ENCODE assay signal across 8 cellular contexts in genomic region chr6:155224031-155224451, GRCh38. TPM values are rescaled to one million over a fixed set of nuclear protein-coding genes. Genes with fewer than 3 reads are reported as not detected.
A peak's percentile ranks its signal among the peaks of the same experiment; 100 is the strongest.
DNase-seq lines count a peak whose midpoint lies in the region; ATAC-seq, FAIRE-seq and TF ChIP-seq lines count a peak whose summit lies in the region.
"Had no signal": no experiment of that assay in that cellular context is flagged by ENCODE, and none has a peak within 500 bp of the region (broad histone marks: within the 10 kb centered on the region; RNA-seq: fewer than 3 reads in every experiment).

No MANE protein-coding gene starts in this region.

- peak; percentile 39 to 84; a peak in 2 of 4 replicates for TF ChIP-seq EP300 in GM12878 (IDR thresholded peaks at IDR 0.05; ENCODE audit: borderline replicate concordance in 1 of 2, control insufficient read depth in 1 of 2, low read depth in 2 of 2, low read length in 2 of 2)

- H3K4me2 ChIP-seq in PC-3 (ENCODE audit: low read length) (peak overlapping the region; percentile 58), GM12878 (ENCODE audit: control insufficient read depth, insufficient read depth) (peak overlapping the region; percentile 59; the same call in 1 of the 2 replicates)

- 1% methylated on average over 4 of the region's 4 CpGs for WGBS in GM12878 (ENCODE audit: insufficient coverage, insufficient replicate concordance, low lambda C conversion rate, missing lambda C conversion rate)
- 66% methylated on average over 4 of the region's 4 CpGs for WGBS in lower leg skin, 2 donors

- H3K9me2 ChIP-seq in PC-3 (replicated peaks; ENCODE audit: low read length): no peaks in the 10 kb centered on the region

- peak overlapping the region; percentile 90 for H3K27ac ChIP-seq in PC-3 (ENCODE audit: low read length)
- H3K27ac ChIP-seq in GM12878 (ENCODE audit: control insufficient read depth, insufficient read depth): peak overlapping the region; percentile 15; the same call in 1 of the 2 replicates

- no peaks in the 10 kb centered on the region for H3K27me3 ChIP-seq in PC-3 (ENCODE audit: low read length)
- no peaks in the 10 kb centered on the region for H3K27me3 ChIP-seq in GM12878 (replicated peaks in 1 of 2; ENCODE audit: control insufficient read depth in 2 of 2, insufficient read depth in 2 of 2, low read length in 1 of 2)

- FAIRE-seq in GM12878 (lab: Jason Lieb, UNC): peak; percentile 94

- RAD21 ChIA-PET in GM12878 (lab: Charles Lee; ENCODE audit: unreplicated experiment): interaction anchor here (1.0 to 3.2 kb wide), 7 partner anchors 11 to 53 kb away, joined by 3 to 17 read pairs (median 5); no protein-coding TSS in a partner anchor

- CTCF ChIA-PET in PC-3 (lab: Charles Lee): no interaction called here
- CTCF ChIA-PET in GM12878 (lab: Yijun Ruan, JAX): interaction anchor here (1.4 to 3.8 kb wide), 7 partner anchors 9 to 356 kb away, joined by 3 to 23 read pairs (median 6); no protein-coding TSS in a partner anchor

- H3K79me2 ChIP-seq in PC-3 (ENCODE audit: low read length) (no peaks in the 10 kb centered on the region), GM12878 (ENCODE audit: control insufficient read depth, insufficient read depth, low read length) (no peaks in the 10 kb centered on the region; the same call in 1 of the 2 replicates)

- H3K4me1 ChIP-seq in PC-3 (ENCODE audit: insufficient read depth, low read length) (peaks cover 15% of the 10 kb centered on the region), GM12878 (ENCODE audit: control insufficient read depth, insufficient read depth, low read length) (peaks cover 15% of the 10 kb centered on the region)

- POLR2A ChIA-PET in PC-3 (lab: Charles Lee; ENCODE audit: unreplicated experiment): no interaction called here
- POLR2A ChIA-PET in GM12878 (lab: Charles Lee): interaction anchor here (0.7 to 2.5 kb wide), 6 partner anchors 23 to 91 kb away, joined by 3 to 19 read pairs (median 4); no protein-coding TSS in a partner anchor

- H3K4me3 ChIP-seq in PC-3 (ENCODE audit: low read length): no peak overlapping the region
- H3K4me3 ChIP-seq in GM12878: no peak overlapping the region
- H3K4me3 ChIP-seq in lower leg skin (ENCODE audit: low read depth, poor library complexity, severe bottlenecking): no peak overlapping the region

- H4K20me1 ChIP-seq in PC-3 (ENCODE audit: low read length) (no peaks in the 10 kb centered on the region), GM12878 (ENCODE audit: control insufficient read depth, insufficient read depth) (no peaks in the 10 kb centered on the region; the same call in 1 of the 2 replicates)

- no peaks in the 10 kb centered on the region for H3K36me3 ChIP-seq in PC-3 (ENCODE audit: low read depth, low read length)
- no peaks in the 10 kb centered on the region; a peak in 2 of 4 replicates for H3K36me3 ChIP-seq in GM12878 (ENCODE audit: control insufficient read depth in 2 of 2, insufficient read depth in 2 of 2, low read length in 1 of 2)

- intact Hi-C loops in PC-3 (cut with micrococcal nuclease): loop anchor here (1.0 kb wide), 2 partner anchors 23 to 36 kb away; no protein-coding TSS in a partner anchor
- intact Hi-C loops in GM12878 (cut with micrococcal nuclease; ENCODE audit: unreplicated experiment): loop anchor here (2.0 kb wide), 1 partner anchor 43 kb away; no protein-coding TSS in a partner anchor
- intact Hi-C loops in lower leg skin (cut with DNase I; ENCODE audit: low total_unique reads): no loop called here

- H3K9me3 ChIP-seq in PC-3 (ENCODE audit: low read length): no peaks in the 10 kb centered on the region
- H3K9me3 ChIP-seq in GM12878 (replicated peaks; ENCODE audit: control insufficient read depth, insufficient read depth, low read length): no peaks in the 10 kb centered on the region; the same call in 2 of the 3 replicates

- DNase-seq in PC-3: peak; percentile 93
- DNase-seq in GM12878 (ENCODE audit: low read depth, low spot score): peak; percentile 81
- peak; percentile 35 to 57 for DNase-seq in stimulated activated CD4-positive, alpha-beta T cell treated with anti-CD3 and anti-CD28 coated beads, Interleukin-15, amount 100 ng/mL, for 48 hours (ENCODE audit: low read depth in 2 of 2)
- no peak for DNase-seq in lower leg skin (ENCODE audit: low spot score in 2 of 2)
- no peak for DNase-seq in OCI-M2 (lab: John Stamatoyannopoulos, UW; ENCODE audit: unreplicated experiment)

- BruUV-seq in PC-3 (replicated peaks; lab: Mats Ljungman, UMichigan) (no TSS peak), GM12878 (replicated peaks; lab: Mats Ljungman, UMichigan) (no TSS peak)

- ATAC-seq in GM18861 (IDR thresholded peaks at IDR 0.05; ENCODE audit: unreplicated experiment) (peak; percentile 97), HG02759 (IDR thresholded peaks at IDR 0.05; ENCODE audit: unreplicated experiment) (peak; percentile 95), PC-3 (peak; percentile 98), GM12878 (peak; percentile 99)

- TF ChIP-seq RAD21 in GM12878 (IDR thresholded peaks at IDR 0.05; ENCODE audit: insufficient read depth, low read depth, low read length): no peak

- no peak for TF ChIP-seq CTCF in PC-3 (conservative IDR thresholded peaks at IDR 0.05; ENCODE audit: low read depth, low read length)
- no peak for TF ChIP-seq CTCF in GM12878 (IDR thresholded peaks at IDR 0.05 in 2 of 3, conservative IDR thresholded peaks at IDR 0.05 in 1 of 3; ENCODE audit: control insufficient read depth in 2 of 3, extremely low read depth in 1 of 3, insufficient read depth in 1 of 3, low read depth in 3 of 3, low read length in 3 of 3)
- TF ChIP-seq CTCF in lower leg skin (IDR thresholded peaks at IDR 0.05): no peak

- in situ Hi-C loops in GM12878 (cut with MboI): no loop called here

- no peak for TF ChIP-seq POLR2A in GM12878 (IDR thresholded peaks at IDR 0.05; ENCODE audit: low read depth, low read length)
- TF ChIP-seq POLR2A in lower leg skin (IDR thresholded peaks at IDR 0.05): no peak

- peak overlapping the region; percentile 31; the same call in 1 of the 2 replicates for H2AFZ ChIP-seq in PC-3 (ENCODE audit: low read length)
- no peak overlapping the region for H2AFZ ChIP-seq in GM12878 (ENCODE audit: control insufficient read depth, low read depth, low read length)

- SMC1A ChIA-PET in GM12878 (lab: Charles Lee; ENCODE audit: uncharacterized antibody, unreplicated experiment): interaction anchor here (0.7 to 4.3 kb wide), 20 partner anchors 10 to 112 kb away, joined by 3 to 23 read pairs (median 4); no protein-coding TSS in a partner anchor

- H3K9ac ChIP-seq in PC-3 (ENCODE audit: low read length): peak overlapping the region; percentile 53; the same call in 1 of the 2 replicates
- H3K9ac ChIP-seq in GM12878 (ENCODE audit: control insufficient read depth, insufficient read depth, low read length): no peak overlapping the region

- no peaks in the 10 kb centered on the region for H3F3A ChIP-seq in PC-3 (ENCODE audit: low read length, unreplicated experiment)

TF ChIP-seq in GM12878, 131 proteins besides CTCF, POLR2A, EP300 and RAD21 (continues in another document):
- TF ChIP-seq, protein P1, sequence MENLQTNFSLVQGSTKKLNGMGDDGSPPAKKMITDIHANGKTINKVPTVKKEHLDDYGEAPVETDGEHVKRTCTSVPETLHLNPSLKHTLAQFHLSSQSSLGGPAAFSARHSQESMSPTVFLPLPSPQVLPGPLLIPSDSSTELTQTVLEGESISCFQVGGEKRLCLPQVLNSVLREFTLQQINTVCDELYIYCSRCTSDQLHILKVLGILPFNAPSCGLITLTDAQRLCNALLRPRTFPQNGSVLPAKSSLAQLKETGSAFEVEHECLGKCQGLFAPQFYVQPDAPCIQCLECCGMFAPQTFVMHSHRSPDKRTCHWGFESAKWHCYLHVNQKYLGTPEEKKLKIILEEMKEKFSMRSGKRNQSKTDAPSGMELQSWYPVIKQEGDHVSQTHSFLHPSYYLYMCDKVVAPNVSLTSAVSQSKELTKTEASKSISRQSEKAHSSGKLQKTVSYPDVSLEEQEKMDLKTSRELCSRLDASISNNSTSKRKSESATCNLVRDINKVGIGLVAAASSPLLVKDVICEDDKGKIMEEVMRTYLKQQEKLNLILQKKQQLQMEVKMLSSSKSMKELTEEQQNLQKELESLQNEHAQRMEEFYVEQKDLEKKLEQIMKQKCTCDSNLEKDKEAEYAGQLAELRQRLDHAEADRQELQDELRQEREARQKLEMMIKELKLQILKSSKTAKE (IDR thresholded peaks at IDR 0.05; ENCODE audit: low read depth, poor library complexity, severe bottlenecking): peak; percentile 89
- TF ChIP-seq RELB (IDR thresholded peaks at IDR 0.05; ENCODE audit: low read depth) (peak; percentile 81), POLR2AphosphoS5 (IDR thresholded peaks at IDR 0.05; ENCODE audit: low read length) (no peak), TCF3 (IDR thresholded peaks at IDR 0.05; ENCODE audit: borderline replicate concordance, insufficient read depth, low read depth, low read length) (no peak), SIN3A (IDR thresholded peaks at IDR 0.05; ENCODE audit: low read depth, low read length) (no peak)

RNA-seq across cellular contexts. Expression of gene CLDN20, which starts 39.8 kb away (rescaled TPM):
- total RNA-seq in PC-3 (2014; rRNA removed) (not detected in 2 replicates), GM12878 (2014; rRNA removed) (not detected in 2 replicates), GM12878 (2014; rRNA removed; fragmentation: Illumina TruSeq; extraction: Trizol) (not detected in 2 replicates), GM12878 (2021) (not detected in 2 replicates), lower leg skin (under 1 TPM in 3 of 4 donors, not detected in 1; 0.34 to 0.68 (median 0.34) TPM)
- not detected in 2 replicates for total RNA-seq in GM12878 (2013; cell fraction: nucleolus; rRNA removed)
- polyA plus RNA-seq in GM12878 (2011; ENCODE audit: low read depth): not detected
- polyA plus RNA-seq in GM12878 (2011; rRNA removed) (not detected in 2 replicates), GM12878 (2014; fragmentation: Illumina TruSeq; extraction: Trizol) (not detected in 2 replicates), GM12878 (2014; fragmentation: Nextera tagmentation; extraction: Ambion mirVana) (not detected), GM12878 (2014; rRNA removed) (not detected in 2 replicates), GM12878 (2016; fragmentation: Nextera tagmentation; extraction: Ambion mirVana) (under 1 TPM; 0.13 to 0.23 TPM)
- 0.06 TPM in 1 of 2 replicates, not detected in the other for polyA plus RNA-seq in GM12878 (2011; cell fraction: cytosol; rRNA removed)
- not detected in 2 replicates for polyA plus RNA-seq in GM12878 (2011; cell fraction: nucleus; rRNA removed)
- polyA plus RNA-seq in GM12878 (2012): 0.31 and 0.51 TPM in 2 replicates
- not detected in 2 replicates for polyA minus RNA-seq in GM12878 (2011; rRNA and poly(A)+ RNA removed)
- polyA minus RNA-seq in GM12878 (2011; cell fraction: cytosol; rRNA and poly(A)+ RNA removed): not detected in 2 replicates
- 0.24 TPM in 1 of 2 replicates, not detected in the other for polyA minus RNA-seq in GM12878 (2011; cell fraction: nucleus; rRNA and poly(A)+ RNA removed)
- total RNA-seq: subcutaneous adipose tissue had no signal

Comparison
In these comparisons a context has a peak if more than half of its experiments do, and no peak if none do; other contexts are left out.
1. DNase-seq: peak in PC-3 (single experiment), GM12878 (single experiment) and stimulated activated CD4-positive, alpha-beta T cell treated with anti-CD3 and anti-CD28 coated beads, Interleukin-15, amount 100 ng/mL, for 48 hours (2 of 2); none in lower leg skin (0 of 2) and OCI-M2 (single experiment).
2. Peak in every context shown above with its lines, with median percentiles within 50 percentile points of each other: ATAC-seq.